8 cellular contexts compared by ENCODE assay signal in genomic region chr1:243101551-243102050, GRCh38.
A peak's percentile ranks its signal among the peaks of the same experiment; 100 is the strongest.
DNase-seq lines count a peak whose midpoint lies in the region; ATAC-seq and TF ChIP-seq lines count a peak whose summit lies in the region.
"Not testable (repeated sequence)": the region's sequence is repeated elsewhere in the genome, so short reads cannot be mapped to it uniquely, and the experiment has no call there.

No MANE protein-coding gene starts in this region.

- ATAC-seq in GM21723 (IDR thresholded peaks at IDR 0.05; ENCODE audit: unreplicated experiment) = peak; percentile 67
- ATAC-seq in natural killer cell treated with Interleukin-12 subunit alpha and Interleukin-12 subunit beta and Interleukin-15 and Interleukin-18, amount 100 ng/mL, for 72 hours = peak; percentile 73 to 99
- ATAC-seq in stimulated activated memory B cell treated with anti-CD40 and anti-IgM and Interleukin-4, amounts not matched to agents 10 μg/mL and 1 μg/mL and 100 μg/mL, for 72 hours = peak; percentile 81

- not testable (repeated sequence) for H3K27me3 Mint-ChIP-seq in Calu3 (ENCODE audit: unreplicated experiment); natural killer cell treated with Interleukin-12 subunit alpha and Interleukin-12 subunit beta and Interleukin-15 and Interleukin-18, amount 100 ng/mL, for 72 hours; stimulated activated memory B cell treated with anti-CD40 and anti-IgM and Interleukin-4, amounts not matched to agents 10 μg/mL and 1 μg/mL and 100 μg/mL, for 72 hours

- intact Hi-C loops in Calu3 (cut with micrococcal nuclease; ENCODE audit: unreplicated experiment) = not testable (repeated sequence)

- H3K4me1 Mint-ChIP-seq in Calu3 (ENCODE audit: low read depth, unreplicated experiment); natural killer cell treated with Interleukin-12 subunit alpha and Interleukin-12 subunit beta and Interleukin-15 and Interleukin-18, amount 100 ng/mL, for 72 hours (ENCODE audit: low read depth in 2 of 2): not testable (repeated sequence)
- H3K4me1 Mint-ChIP-seq in stimulated activated memory B cell treated with anti-CD40 and anti-IgM and Interleukin-4, amounts not matched to agents 10 μg/mL and 1 μg/mL and 100 μg/mL, for 72 hours = peaks cover 18% of the 10 kb centered on the region

- H3K9me3 Mint-ChIP-seq in Calu3 (ENCODE audit: low read depth, unreplicated experiment); natural killer cell treated with Interleukin-12 subunit alpha and Interleukin-12 subunit beta and Interleukin-15 and Interleukin-18, amount 100 ng/mL, for 72 hours; stimulated activated memory B cell treated with anti-CD40 and anti-IgM and Interleukin-4, amounts not matched to agents 10 μg/mL and 1 μg/mL and 100 μg/mL, for 72 hours: not testable (repeated sequence)

- not testable (repeated sequence) for TF ChIP-seq CTCF in Calu3 (IDR thresholded peaks at IDR 0.05; ENCODE audit: unreplicated experiment)

- BruUV-seq in Calu3 (replicated peaks; lab: Mats Ljungman, UMichigan) = not testable (repeated sequence)

- peak overlapping the region; percentile 83 for H3K27ac Mint-ChIP-seq in Calu3 (ENCODE audit: unreplicated experiment)
- H3K27ac Mint-ChIP-seq in natural killer cell treated with Interleukin-12 subunit alpha and Interleukin-12 subunit beta and Interleukin-15 and Interleukin-18, amount 100 ng/mL, for 72 hours = peak overlapping the region; percentile 82 to 93
- H3K27ac Mint-ChIP-seq in stimulated activated memory B cell treated with anti-CD40 and anti-IgM and Interleukin-4, amounts not matched to agents 10 μg/mL and 1 μg/mL and 100 μg/mL, for 72 hours = peak overlapping the region; percentile 74

- peak overlapping the region; percentile 32 for H3K27ac ChIP-seq in epithelial cell of prostate

- CTCF ChIA-PET in Calu3 (lab: Charles Lee) = interaction anchor here (0.6 kb wide), 1 partner anchor 192 kb away, joined by 3 read pairs; no protein-coding TSS in a partner anchor

- peak; percentile 52 for DNase-seq in Calu3
- peak; percentile 73 for DNase-seq in HT1080 (ENCODE audit: low read depth)
- peak; percentile 65 for DNase-seq in T-helper 22 cell (ENCODE audit: low read depth)
- DNase-seq in activated T-helper 9 cell treated with anti-CD3 and anti-CD28 coated beads, Interleukin-2, amount 50 U/mL, for 16 hours (ENCODE audit: low read depth) = peak; percentile 62
- not testable (repeated sequence) for DNase-seq in epithelial cell of prostate (ENCODE audit: low read depth, low spot score); natural killer cell treated with Interleukin-12 subunit alpha and Interleukin-12 subunit beta and Interleukin-15 and Interleukin-18, amount 100 ng/mL, for 72 hours (ENCODE audit: low spot score)

- H3K36me3 Mint-ChIP-seq in Calu3 (ENCODE audit: insufficient read depth, unreplicated experiment); natural killer cell treated with Interleukin-12 subunit alpha and Interleukin-12 subunit beta and Interleukin-15 and Interleukin-18, amount 100 ng/mL, for 72 hours; stimulated activated memory B cell treated with anti-CD40 and anti-IgM and Interleukin-4, amounts not matched to agents 10 μg/mL and 1 μg/mL and 100 μg/mL, for 72 hours: not testable (repeated sequence)

- H3K4me3 Mint-ChIP-seq in Calu3 (ENCODE audit: low read depth, unreplicated experiment) = peak overlapping the region; percentile 65
- H3K4me3 Mint-ChIP-seq in natural killer cell treated with Interleukin-12 subunit alpha and Interleukin-12 subunit beta and Interleukin-15 and Interleukin-18, amount 100 ng/mL, for 72 hours = peak overlapping the region; percentile 66
- peak overlapping the region; percentile 76 for H3K4me3 Mint-ChIP-seq in stimulated activated memory B cell treated with anti-CD40 and anti-IgM and Interleukin-4, amounts not matched to agents 10 μg/mL and 1 μg/mL and 100 μg/mL, for 72 hours
